ENCODE assay signal across 26 cellular contexts in genomic region chr5:175880797-175881312, GRCh38. TPM values are rescaled to one million over a fixed set of nuclear protein-coding genes. Genes with fewer than 3 reads are reported as not detected.
"Had no signal": no experiment of that assay in that cellular context is flagged by ENCODE, and none has a peak within 500 bp of the region (broad histone marks: within the 10 kb centered on the region; RNA-seq: fewer than 3 reads in every experiment).

No MANE protein-coding gene starts in this region.

- FAIRE-seq: HTR-8/SVneo had no signal

- DNase-seq: KBM-7, MV-4-11, NCI-H1048, NCI-H1105, NCI-H1417, NCI-H1436 treated with DMSO at 0.1 percent for 48 hours, NCI-H1694, NCI-H187 treated with DMSO at 0.1 percent for 48 hours, NCI-H2029 treated with DMSO at 0.1 percent for 48 hours, NCI-H2171 treated with DMSO at 0.1 percent for 48 hours, NCI-H345, NCI-H446 treated with DMSO at 0.1 percent for 48 hours, NCI-H524, NCI-H526 treated with DMSO at 0.1 percent for 48 hours, NCI-H774, PC-3, SIG-M5 had no signal

- H3K4me1 ChIP-seq: SJSA1 had no signal

- H3K9me3 ChIP-seq: SJSA1 had no signal

- H3K36me3 ChIP-seq: SJSA1 had no signal

- H3K27ac ChIP-seq: HL-60, RWPE1, SJSA1, SK-N-MC had no signal

- ATAC-seq: Panc1, PC-3 had no signal

- H3K4me3 ChIP-seq: SJSA1, SK-N-MC had no signal

RNA-seq across cellular contexts. Expression of gene CPLX2, which starts 9.5 kb away (rescaled TPM):
- total RNA-seq: LHCN-M2, MCF 10A, OCI-LY7, SJSA1 had no signal
